In the genomic region with DNA sequence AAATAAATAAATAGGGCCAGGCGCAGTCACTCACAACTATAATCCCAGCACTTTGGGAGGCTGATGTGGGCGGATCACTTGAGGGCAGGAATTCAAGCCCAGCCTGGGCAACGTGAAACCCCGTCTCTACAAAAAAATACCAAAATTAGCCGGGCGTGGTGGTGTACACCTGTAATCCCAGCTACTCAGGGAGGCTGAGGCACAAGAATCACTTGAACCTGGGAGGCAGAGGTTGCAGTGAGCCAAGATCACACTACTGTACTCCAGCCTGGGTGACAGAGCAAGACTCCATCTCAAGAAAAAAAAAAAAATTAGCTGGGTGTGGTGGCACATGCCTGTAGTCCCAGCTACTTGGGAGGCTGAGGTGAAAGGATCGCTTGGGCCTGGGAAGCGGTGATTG, we compare ENCODE assay signal across 6 cellular contexts. TPM values are rescaled to one million over a fixed set of nuclear protein-coding genes. Genes with fewer than 3 reads are reported as not detected.
"Had no signal": no experiment of that assay in that cellular context is flagged by ENCODE, and none has a peak within 500 bp of the region (broad histone marks: within the 10 kb centered on the region; RNA-seq: fewer than 3 reads in every experiment).

No MANE protein-coding gene starts in this region.

RNA-seq across cellular contexts. Expression of gene DHDH, which starts 7.6 kb away (rescaled TPM):
- total RNA-seq: activated B cell treated with CpG ODN at 0.5 μM for 24 hours; activated T-helper 1 cell treated with anti-CD3 and anti-CD28 coated beads, Interleukin-12 subunit alpha, Interleukin-12 subunit beta, Interleukin-2, Interleukin-4 antibody, amounts not matched to agents 30 ng/mL and 10 ng/mL and 1 ng/mL, durations not matched to agents 14 hours and 24 hours and 36 hours; body of pancreas had no signal

RNA-seq across cellular contexts. Expression of gene TULP2, which starts 27.3 kb away (rescaled TPM):
- total RNA-seq: activated B cell treated with CpG ODN at 0.5 μM for 24 hours; activated CD4-positive, alpha-beta T cell treated with anti-CD3 and anti-CD28 coated beads, Interleukin-2, amount 10 ng/mL, durations not matched to agents 24 days and 14 days; activated T-helper 1 cell treated with anti-CD3 and anti-CD28 coated beads, Interleukin-12 subunit alpha, Interleukin-12 subunit beta, Interleukin-2, Interleukin-4 antibody, amounts not matched to agents 30 ng/mL and 10 ng/mL and 1 ng/mL, durations not matched to agents 14 hours and 24 hours and 36 hours; body of pancreas; bronchial epithelial cell had no signal
- polyA plus RNA-seq: aorta had no signal
